Comparison of ENCODE assay signal across 14 cellular contexts in the genomic region with DNA sequence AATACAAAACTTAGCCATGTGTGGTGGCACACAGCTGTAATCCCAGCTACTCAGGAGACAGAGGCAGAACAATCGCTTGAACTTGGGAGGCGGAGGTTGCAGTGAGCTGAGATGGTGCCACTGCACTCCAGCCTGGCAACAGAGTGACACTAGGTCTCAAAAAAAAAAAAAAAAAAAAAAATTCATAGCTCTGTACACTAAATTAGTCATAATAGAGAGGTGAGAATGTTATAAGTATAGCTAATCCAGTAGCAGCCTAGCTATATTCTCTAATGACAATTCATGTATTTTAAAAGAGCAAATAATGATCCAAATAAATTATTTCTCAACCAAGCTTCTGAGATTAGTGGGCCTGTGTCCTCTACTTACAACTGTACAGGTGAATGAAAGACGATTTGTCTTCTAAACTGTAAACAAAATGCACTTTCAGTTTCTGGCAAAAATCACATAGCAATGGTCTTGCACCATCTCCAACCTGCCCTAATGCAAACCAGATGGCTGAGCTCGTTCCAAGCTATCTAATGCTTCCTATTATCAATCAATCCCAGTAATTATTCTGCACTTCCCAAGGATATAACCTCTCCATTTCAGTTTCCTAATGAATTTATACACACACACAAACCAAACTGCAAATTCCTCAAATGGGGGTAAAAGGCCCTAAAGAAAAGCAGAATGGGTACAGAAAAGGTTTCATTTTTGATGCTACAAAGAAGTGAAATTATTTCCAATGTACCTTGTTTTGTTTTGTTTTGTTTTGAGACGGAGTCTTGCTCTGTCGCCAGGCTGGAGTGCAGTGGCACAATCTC. TPM values are rescaled to one million over a fixed set of nuclear protein-coding genes. Genes with fewer than 3 reads are reported as not detected.
DNase-seq lines count a peak whose midpoint lies in the region; ATAC-seq and TF ChIP-seq lines count a peak whose summit lies in the region.
"Had no signal": no experiment of that assay in that cellular context is flagged by ENCODE, and none has a peak within 500 bp of the region (broad histone marks: within the 10 kb centered on the region; RNA-seq: fewer than 3 reads in every experiment).

No MANE protein-coding gene starts in this region.

- H3K36me3 Mint-ChIP-seq in activated CD4-positive, alpha-beta memory T cell treated with anti-CD3 and anti-CD28 coated beads, Interleukin-2, amount 10 ng/mL, durations not matched to agents 7 days and 5 days (ENCODE audit: low read depth) = peaks cover 6% of the 10 kb centered on the region
- H3K36me3 Mint-ChIP-seq in activated CD4-positive, alpha-beta memory T cell treated with anti-CD3 and anti-CD28 coated beads for 36 hours = no peaks in the 10 kb centered on the region
- H3K36me3 Mint-ChIP-seq in osteocyte (ENCODE audit: unreplicated experiment) = peaks cover 7% of the 10 kb centered on the region

- no peak for TF ChIP-seq RAD21 in IMR-90 (IDR thresholded peaks at IDR 0.05; ENCODE audit: low read length)

- peaks cover 31 to 68% of the 10 kb centered on the region in 2 experiments for H3K79me1 ChIP-seq in IMR-90 (ENCODE audit: low read depth in 1 of 2, low read length in 2 of 2)

- H3K27me3 ChIP-seq in IMR-90 (ENCODE audit: control insufficient read depth, insufficient read depth, low read length) (no peaks in the 10 kb centered on the region), brain microvascular endothelial cell (replicated peaks) (no peaks in the 10 kb centered on the region)
- H3K27me3 ChIP-seq: BLaER1, gastroesophageal sphincter, spleen had no signal

- peaks cover 2% of the 10 kb centered on the region; the same call in 1 of the 2 replicates for H3K4me1 ChIP-seq in IMR-90 (ENCODE audit: control insufficient read depth, insufficient read depth, low read length)
- H3K4me1 ChIP-seq: BLaER1 had no signal

- H3K27me3 Mint-ChIP-seq in activated CD4-positive, alpha-beta memory T cell treated with anti-CD3 and anti-CD28 coated beads, Interleukin-2, amount 10 ng/mL, durations not matched to agents 7 days and 5 days = no peaks in the 10 kb centered on the region
- H3K27me3 Mint-ChIP-seq in activated CD4-positive, alpha-beta memory T cell treated with anti-CD3 and anti-CD28 coated beads for 36 hours = no peaks in the 10 kb centered on the region
- no peaks in the 10 kb centered on the region for H3K27me3 Mint-ChIP-seq in osteocyte (ENCODE audit: unreplicated experiment)

- H3K4me3 ChIP-seq in IMR-90 (ENCODE audit: insufficient read depth, low read depth, low read length) (no peak overlapping the region), brain microvascular endothelial cell (ENCODE audit: low read depth, low read length) (no peak overlapping the region)
- H3K4me3 ChIP-seq: BLaER1, gastroesophageal sphincter, spleen had no signal

- H3K18ac ChIP-seq in IMR-90 (ENCODE audit: low read depth, low read length) = no peak overlapping the region

- H3K9me3 ChIP-seq in IMR-90 (ENCODE audit: control insufficient read depth, insufficient read depth, low read length) = no peaks in the 10 kb centered on the region
- H3K9me3 ChIP-seq: BLaER1, gastroesophageal sphincter, spleen had no signal

- POLR2A ChIA-PET in activated CD4-positive, alpha-beta memory T cell treated with anti-CD3 and anti-CD28 coated beads, Interleukin-2, amount 10 ng/mL, durations not matched to agents 7 days and 5 days (lab: Charles Lee) = interaction anchor here (0.6 to 1.3 kb wide), 2 partner anchors 12 to 32 kb away, joined by 3 to 4 read pairs; no protein-coding TSS in a partner anchor
- POLR2A ChIA-PET in activated CD4-positive, alpha-beta memory T cell treated with anti-CD3 and anti-CD28 coated beads for 36 hours (lab: Charles Lee) = interaction anchor here (0.7 to 1.0 kb wide), 2 partner anchors 124 to 1880 kb away, joined by 3 read pairs; no protein-coding TSS in a partner anchor
- POLR2A ChIA-PET in IMR-90 (lab: Charles Lee; ENCODE audit: unreplicated experiment) = interaction anchor here (0.5 to 0.6 kb wide), 2 partner anchors 301 to 1832 kb away, joined by 3 to 10 read pairs; no protein-coding TSS in a partner anchor

- ATAC-seq in IMR-90 (ENCODE audit: low read depth) (no peak), GM21526 (IDR thresholded peaks at IDR 0.05; ENCODE audit: low FRiP score, unreplicated experiment) (no peak), HG02870 (IDR thresholded peaks at IDR 0.05; ENCODE audit: unreplicated experiment) (no peak)
- ATAC-seq: gastroesophageal sphincter had no signal

- no peak overlapping the region for H3K4ac ChIP-seq in IMR-90 (ENCODE audit: low read depth, low read length)

- H2BK5ac ChIP-seq in IMR-90 (ENCODE audit: low read depth, low read length, poor library complexity, severe bottlenecking) = no peak overlapping the region

- peaks cover 12% of the 10 kb centered on the region; the same call in 1 of the 2 replicates for H3K9me1 ChIP-seq in IMR-90 (ENCODE audit: insufficient read depth, low read length)

- no peak overlapping the region for H2BK15ac ChIP-seq in IMR-90 (ENCODE audit: low read depth, low read length)

- H2AFZ ChIP-seq in IMR-90 (replicated peaks; ENCODE audit: low read length, poor library complexity) = no peak overlapping the region

- no peak overlapping the region for H3K27ac ChIP-seq in IMR-90 (ENCODE audit: insufficient read depth, low read length)
- no peak overlapping the region for H3K27ac ChIP-seq in brain microvascular endothelial cell
- H3K27ac ChIP-seq: BLaER1, gastroesophageal sphincter, WERI-Rb-1 had no signal

- no peak overlapping the region for H2AK9ac ChIP-seq in IMR-90 (replicated peaks; ENCODE audit: low read depth, low read length, poor library complexity)

- no peak overlapping the region; the same call in 1 of the 2 replicates for H3K23ac ChIP-seq in IMR-90 (ENCODE audit: low read depth, low read length)

- H2BK120ac ChIP-seq in IMR-90 (ENCODE audit: low read depth, low read length) = no peak overlapping the region

- no peak overlapping the region for H2AK5ac ChIP-seq in IMR-90 (ENCODE audit: low read depth, low read length)

- DNase-seq in activated CD4-positive, alpha-beta memory T cell treated with anti-CD3 and anti-CD28 coated beads, Interleukin-2, amount 10 ng/mL, durations not matched to agents 7 days and 5 days = no peak
- no peak for DNase-seq in activated CD4-positive, alpha-beta memory T cell treated with anti-CD3 and anti-CD28 coated beads for 36 hours
- DNase-seq in IMR-90 = peak; percentile 63
- DNase-seq in brain microvascular endothelial cell = peak; percentile 10
- no peak for DNase-seq in osteocyte (ENCODE audit: extremely low spot score, unreplicated experiment)
- no peak for DNase-seq in activated gamma-delta T cell treated with Interleukin-2 at 50 U/mL for 16 hours
- DNase-seq: amniotic stem cell; spleen; stimulated activated naive CD4-positive, alpha-beta T cell treated with Interleukin-2 at 50 U/mL for 16 hours; WERI-Rb-1 had no signal

- intact Hi-C loops in activated CD4-positive, alpha-beta memory T cell treated with anti-CD3 and anti-CD28 coated beads for 36 hours (cut with micrococcal nuclease) = no loop called here
- intact Hi-C loops in IMR-90 (cut with micrococcal nuclease) = no loop called here

- peaks cover 30% of the 10 kb centered on the region for H4K20me1 ChIP-seq in IMR-90 (ENCODE audit: insufficient read depth, low read length)

- no peaks in the 10 kb centered on the region for H3K9me3 Mint-ChIP-seq in activated CD4-positive, alpha-beta memory T cell treated with anti-CD3 and anti-CD28 coated beads, Interleukin-2, amount 10 ng/mL, durations not matched to agents 7 days and 5 days
- no peaks in the 10 kb centered on the region for H3K9me3 Mint-ChIP-seq in activated CD4-positive, alpha-beta memory T cell treated with anti-CD3 and anti-CD28 coated beads for 36 hours
- no peaks in the 10 kb centered on the region for H3K9me3 Mint-ChIP-seq in osteocyte (ENCODE audit: unreplicated experiment)

- no peak overlapping the region for H3K4me2 ChIP-seq in IMR-90 (ENCODE audit: low read depth, low read length)
- H3K4me2 ChIP-seq: BLaER1 had no signal

- H3K9ac ChIP-seq in IMR-90 (ENCODE audit: low read depth, low read length) = no peak overlapping the region
- H3K9ac ChIP-seq: BLaER1 had no signal

- no peak overlapping the region for H3K56ac ChIP-seq in IMR-90 (ENCODE audit: extremely low read depth, insufficient read depth, low read length)

- no peak overlapping the region for H4K91ac ChIP-seq in IMR-90 (ENCODE audit: insufficient read depth, low read depth, low read length)

- H3K36me3 ChIP-seq in IMR-90 (ENCODE audit: control insufficient read depth, insufficient read depth, low read length) (peaks cover 2% of the 10 kb centered on the region; the same call in 1 of the 2 replicates), brain microvascular endothelial cell (replicated peaks) (no peaks in the 10 kb centered on the region)
- H3K36me3 ChIP-seq: gastroesophageal sphincter had no signal

- peaks cover 20% of the 10 kb centered on the region for H3K4me1 Mint-ChIP-seq in activated CD4-positive, alpha-beta memory T cell treated with anti-CD3 and anti-CD28 coated beads, Interleukin-2, amount 10 ng/mL, durations not matched to agents 7 days and 5 days
- H3K4me1 Mint-ChIP-seq in activated CD4-positive, alpha-beta memory T cell treated with anti-CD3 and anti-CD28 coated beads for 36 hours (ENCODE audit: low read depth) = peaks cover 30% of the 10 kb centered on the region
- peaks cover 20% of the 10 kb centered on the region for H3K4me1 Mint-ChIP-seq in osteocyte (ENCODE audit: unreplicated experiment)

- CTCF ChIA-PET in activated CD4-positive, alpha-beta memory T cell treated with anti-CD3 and anti-CD28 coated beads, Interleukin-2, amount 10 ng/mL, durations not matched to agents 7 days and 5 days (lab: Charles Lee) = interaction anchor here (0.6 to 0.9 kb wide), 4 partner anchors 13 to 154 kb away, joined by 3 read pairs; no protein-coding TSS in a partner anchor
- CTCF ChIA-PET in activated CD4-positive, alpha-beta memory T cell treated with anti-CD3 and anti-CD28 coated beads for 36 hours (lab: Charles Lee) = interaction anchor here (0.7 to 1.4 kb wide), 3 partner anchors 81 to 122 kb away, joined by 3 read pairs; partner anchors contain the start of gene DENND4B
- CTCF ChIA-PET in IMR-90 (lab: Yijun Ruan, JAX) = interaction anchor here (0.6 kb wide), 1 partner anchor 101 kb away, joined by 3 read pairs; the partner anchor contains the start of gene CREB3L4

- TF ChIP-seq CTCF in IMR-90 (conservative IDR thresholded peaks at IDR 0.05; ENCODE audit: low read depth, low read length) (no peak), brain microvascular endothelial cell (IDR thresholded peaks at IDR 0.05; ENCODE audit: low read depth, low read length, missing control alignments) (no peak), osteocyte (IDR thresholded peaks at IDR 0.05) (no peak)

- TF ChIP-seq POLR2A in IMR-90 (IDR thresholded peaks at IDR 0.05; ENCODE audit: low read depth, low read length) = no peak

- no peak overlapping the region for H3K14ac ChIP-seq in IMR-90 (replicated peaks; ENCODE audit: low read depth, low read length)

- H3K4me3 Mint-ChIP-seq in activated CD4-positive, alpha-beta memory T cell treated with anti-CD3 and anti-CD28 coated beads, Interleukin-2, amount 10 ng/mL, durations not matched to agents 7 days and 5 days = peak overlapping the region; percentile 1
- H3K4me3 Mint-ChIP-seq in activated CD4-positive, alpha-beta memory T cell treated with anti-CD3 and anti-CD28 coated beads for 36 hours = no peak overlapping the region
- H3K4me3 Mint-ChIP-seq in osteocyte (ENCODE audit: unreplicated experiment) = no peak overlapping the region

- no peak overlapping the region for H4K5ac ChIP-seq in IMR-90 (ENCODE audit: low read depth, low read length)

- peak overlapping the region; percentile 21 for H3K27ac Mint-ChIP-seq in activated CD4-positive, alpha-beta memory T cell treated with anti-CD3 and anti-CD28 coated beads, Interleukin-2, amount 10 ng/mL, durations not matched to agents 7 days and 5 days
- H3K27ac Mint-ChIP-seq in activated CD4-positive, alpha-beta memory T cell treated with anti-CD3 and anti-CD28 coated beads for 36 hours = no peak overlapping the region
- peak overlapping the region; percentile 38 for H3K27ac Mint-ChIP-seq in osteocyte (ENCODE audit: unreplicated experiment)

- no TSS peak for BruUV-seq in IMR-90 (replicated peaks; lab: Mats Ljungman, UMichigan)

- in situ Hi-C loops in IMR-90 (cut with MboI; ENCODE audit: low sequenced_read_pairs) = no loop called here
- in situ Hi-C loops in brain microvascular endothelial cell (cut with HindIII; ENCODE audit: low pct_ligation_motif_present, low sequenced_read_pairs) = no loop called here

- H4K8ac ChIP-seq in IMR-90 (ENCODE audit: low read depth in 2 of 2, low read length in 2 of 2) = no peak overlapping the region

- dilution Hi-C loops in IMR-90 (cut with HindIII; ENCODE audit: low sequenced_read_pairs, unreplicated experiment) = no loop called here

- no peak overlapping the region for H2BK20ac ChIP-seq in IMR-90 (ENCODE audit: low read depth, low read length)

- WGBS in IMR-90 (ENCODE audit: extremely low coverage in 2 of 2, insufficient read length in 1 of 2), 2 experiments = no CpG with 5 or more reads among the region's 6 CpGs

RNA-seq across cellular contexts. Expression of gene GATAD2B, which starts 56.5 kb away (rescaled TPM):
- 10 to 100 TPM; 70.8 to 71.1 TPM for total RNA-seq in activated CD4-positive, alpha-beta memory T cell treated with anti-CD3 and anti-CD28 coated beads, Interleukin-2, amount 10 ng/mL, durations not matched to agents 7 days and 5 days
- 10 to 100 TPM; 66.4 to 67.9 TPM for total RNA-seq in activated CD4-positive, alpha-beta memory T cell treated with anti-CD3 and anti-CD28 coated beads for 36 hours
- total RNA-seq in IMR-90 (2012; rRNA removed) = 3.8 and 5.6 TPM in 2 replicates
- 6.1 and 6.2 TPM in 2 replicates for polyA plus RNA-seq in IMR-90 (2012; rRNA removed)
- polyA plus RNA-seq in IMR-90 (2012; cell fraction: cytosol; rRNA removed) = 3.1 and 3.6 TPM in 2 replicates
- 5.0 and 9.7 TPM in 2 replicates for polyA plus RNA-seq in IMR-90 (2012; cell fraction: nucleus; rRNA removed; ENCODE audit: low replicate concordance)
- 63.2 and 66.7 TPM in 2 replicates for total RNA-seq in osteocyte

Comparison
In these comparisons a context has a peak if more than half of its experiments do, and no peak if none do; other contexts are left out.
1. DNase-seq: peak in IMR-90 (single experiment) and brain microvascular endothelial cell (single experiment); none in activated CD4-positive, alpha-beta memory T cell treated with anti-CD3 and anti-CD28 coated beads, Interleukin-2, amount 10 ng/mL, durations not matched to agents 7 days and 5 days (single experiment), activated CD4-positive, alpha-beta memory T cell treated with anti-CD3 and anti-CD28 coated beads for 36 hours (single experiment), osteocyte (single experiment) and activated gamma-delta T cell treated with Interleukin-2 at 50 U/mL for 16 hours (single experiment).